Comparison of ENCODE assay signal across 9 cellular contexts in genomic region chr15:31473384-31474058, GRCh38.
A peak's percentile ranks its signal among the peaks of the same experiment; 100 is the strongest.
DNase-seq lines count a peak whose midpoint lies in the region; ATAC-seq lines count a peak whose summit lies in the region.
"Had no signal": no experiment of that assay in that cellular context is flagged by ENCODE, and none has a peak within 500 bp of the region (broad histone marks: within the 10 kb centered on the region; RNA-seq: fewer than 3 reads in every experiment).

No MANE protein-coding gene starts in this region.

- peak overlapping the region; percentile 73 for H3K4me3 Mint-ChIP-seq in T-helper 1 cell treated with Interleukin-12 subunit alpha and Interleukin-12 subunit beta and Interleukin-4 antibody, amounts not matched to agents 30 μg/mL and 1 μg/mL, for 36 hours
- H3K4me3 Mint-ChIP-seq in stimulated activated memory B cell treated with anti-CD40 and anti-IgM and Interleukin-4, amounts not matched to agents 10 μg/mL and 1 μg/mL and 100 μg/mL, for 72 hours = peak overlapping the region; percentile 69

- peak; percentile 4 for ATAC-seq in HG03565 (IDR thresholded peaks at IDR 0.05; ENCODE audit: unreplicated experiment)
- ATAC-seq in stimulated activated memory B cell treated with anti-CD40 and anti-IgM and Interleukin-4, amounts not matched to agents 10 μg/mL and 1 μg/mL and 100 μg/mL, for 72 hours = peak; percentile 31
- ATAC-seq: A549 had no signal

- peaks cover 18% of the 10 kb centered on the region for H3K36me3 Mint-ChIP-seq in T-helper 1 cell treated with Interleukin-12 subunit alpha and Interleukin-12 subunit beta and Interleukin-4 antibody, amounts not matched to agents 30 μg/mL and 1 μg/mL, for 36 hours (ENCODE audit: low read depth)
- no peaks in the 10 kb centered on the region for H3K36me3 Mint-ChIP-seq in stimulated activated memory B cell treated with anti-CD40 and anti-IgM and Interleukin-4, amounts not matched to agents 10 μg/mL and 1 μg/mL and 100 μg/mL, for 72 hours

- no peak for DNase-seq in T-helper 1 cell
- peak; percentile 25 for DNase-seq in dermis blood vessel endothelial cell
- no peak for DNase-seq in RPMI8226
- DNase-seq in CD1c-positive myeloid dendritic cell (ENCODE audit: extremely low spot score) = no peak
- DNase-seq in GM19238 (ENCODE audit: insufficient read length, low spot score) = no peak

- no peaks in the 10 kb centered on the region for H3K27me3 Mint-ChIP-seq in T-helper 1 cell treated with Interleukin-12 subunit alpha and Interleukin-12 subunit beta and Interleukin-4 antibody, amounts not matched to agents 30 μg/mL and 1 μg/mL, for 36 hours (ENCODE audit: low read depth)
- H3K27me3 Mint-ChIP-seq in stimulated activated memory B cell treated with anti-CD40 and anti-IgM and Interleukin-4, amounts not matched to agents 10 μg/mL and 1 μg/mL and 100 μg/mL, for 72 hours = no peaks in the 10 kb centered on the region

- H3K27ac Mint-ChIP-seq in T-helper 1 cell treated with Interleukin-12 subunit alpha and Interleukin-12 subunit beta and Interleukin-4 antibody, amounts not matched to agents 30 μg/mL and 1 μg/mL, for 36 hours = peak overlapping the region; percentile 86
- H3K27ac Mint-ChIP-seq in stimulated activated memory B cell treated with anti-CD40 and anti-IgM and Interleukin-4, amounts not matched to agents 10 μg/mL and 1 μg/mL and 100 μg/mL, for 72 hours = peak overlapping the region; percentile 91

- peaks cover 6% of the 10 kb centered on the region for H3K9me3 Mint-ChIP-seq in T-helper 1 cell treated with Interleukin-12 subunit alpha and Interleukin-12 subunit beta and Interleukin-4 antibody, amounts not matched to agents 30 μg/mL and 1 μg/mL, for 36 hours
- no peaks in the 10 kb centered on the region for H3K9me3 Mint-ChIP-seq in stimulated activated memory B cell treated with anti-CD40 and anti-IgM and Interleukin-4, amounts not matched to agents 10 μg/mL and 1 μg/mL and 100 μg/mL, for 72 hours

- peaks cover 52% of the 10 kb centered on the region for H3K4me1 Mint-ChIP-seq in T-helper 1 cell treated with Interleukin-12 subunit alpha and Interleukin-12 subunit beta and Interleukin-4 antibody, amounts not matched to agents 30 μg/mL and 1 μg/mL, for 36 hours (ENCODE audit: low read depth)
- H3K4me1 Mint-ChIP-seq in stimulated activated memory B cell treated with anti-CD40 and anti-IgM and Interleukin-4, amounts not matched to agents 10 μg/mL and 1 μg/mL and 100 μg/mL, for 72 hours = peaks cover 44% of the 10 kb centered on the region
